ENCODE assay signal across 13 cellular contexts in the genomic region with DNA sequence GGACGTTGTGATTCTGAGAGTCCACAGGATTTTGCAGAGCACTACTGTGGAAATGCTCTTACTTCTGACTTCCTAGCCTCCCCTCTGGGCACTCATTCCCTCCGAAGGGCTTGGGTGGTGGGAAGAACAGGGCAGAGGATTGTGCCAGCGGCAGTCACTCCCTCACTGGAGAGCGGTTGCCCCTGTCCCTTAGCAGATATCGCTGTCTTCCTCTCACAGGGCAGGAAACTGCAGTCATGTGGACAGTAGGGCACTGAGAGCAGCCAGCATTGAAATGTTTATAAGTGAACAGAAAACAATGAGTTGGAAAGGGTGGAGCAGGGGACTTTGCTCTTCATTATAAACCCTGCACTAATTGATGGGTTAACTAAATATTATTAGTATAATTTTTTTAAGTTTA. TPM values are rescaled to one million over a fixed set of nuclear protein-coding genes. Genes with fewer than 3 reads are reported as not detected.
DNase-seq lines count a peak whose midpoint lies in the region; ATAC-seq and TF ChIP-seq lines count a peak whose summit lies in the region.
"Had no signal": no experiment of that assay in that cellular context is flagged by ENCODE, and none has a peak within 500 bp of the region (broad histone marks: within the 10 kb centered on the region; RNA-seq: fewer than 3 reads in every experiment).

No MANE protein-coding gene starts in this region.

- H3K4me1 ChIP-seq in liver (ENCODE audit: control insufficient read depth in 4 of 4, insufficient read depth in 4 of 4, low read length in 3 of 4) (no peaks in the 10 kb centered on the region), suprapubic skin (no peaks in the 10 kb centered on the region)

- no peaks in the 10 kb centered on the region for H3K9me3 ChIP-seq in liver (ENCODE audit: control insufficient read depth in 4 of 4, low read length in 3 of 4)
- H3K9me3 ChIP-seq in suprapubic skin, result no peaks in the 10 kb centered on the region

- no peak for TF ChIP-seq EP300 in suprapubic skin (IDR thresholded peaks at IDR 0.05)

- TF ChIP-seq CTCF in liver (IDR thresholded peaks at IDR 0.05; ENCODE audit: low read depth, low read length, missing input control) (no peak), suprapubic skin (IDR thresholded peaks at IDR 0.05) (no peak)

- no peak for TF ChIP-seq RAD21 in liver (IDR thresholded peaks at IDR 0.05)

- H3K27me3 ChIP-seq in liver (ENCODE audit: control insufficient read depth in 4 of 4, insufficient read depth in 4 of 4, low read length in 3 of 4) (no peaks in the 10 kb centered on the region), suprapubic skin (no peaks in the 10 kb centered on the region)

- H3K4me3 ChIP-seq in liver (ENCODE audit: low read depth in 1 of 3, low read length in 3 of 3) (peak overlapping the region; percentile 26 to 41 (median 39)), suprapubic skin (peak overlapping the region; percentile 22)
- H3K4me3 ChIP-seq: GM23248 had no signal

- H3K27ac ChIP-seq in liver (ENCODE audit: low read depth in 1 of 2, low read length in 2 of 2) (peak overlapping the region in 1 of 2 donors; percentile 7), suprapubic skin (no peak overlapping the region)
- H3K27ac ChIP-seq: 22Rv1, C4-2B, GM23248 had no signal

- H3K9ac ChIP-seq in liver (ENCODE audit: low read depth in 1 of 2, low read length in 2 of 2), result no peak overlapping the region
- H3K9ac ChIP-seq: GM23248 had no signal

- DNase-seq in NCI-H146 (lab: John Stamatoyannopoulos, UW) (peak; percentile 1), NCI-H146 treated with DMSO at 0.1 percent for 48 hours (lab: John Stamatoyannopoulos, UW; ENCODE audit: unreplicated experiment) (no peak), dermis microvascular lymphatic vessel endothelial cell (ENCODE audit: low read depth in 2 of 2) (peak; percentile 43 to 52), suprapubic skin (ENCODE audit: low spot score in 2 of 2) (no peak), KG1 (lab: John Stamatoyannopoulos, UW) (no peak)
- DNase-seq: activated B cell treated with CpG ODN at 0.5 μM for 24 hours, GM23248, NCI-H2171 treated with DMSO at 0.1 percent for 48 hours had no signal

- TF ChIP-seq POLR2A in suprapubic skin (IDR thresholded peaks at IDR 0.05), result no peak

- ATAC-seq in HG03139 (IDR thresholded peaks at IDR 0.05; ENCODE audit: unreplicated experiment), result no peak
- ATAC-seq in GM19467 (IDR thresholded peaks at IDR 0.05; ENCODE audit: unreplicated experiment), result no peak

- H3K36me3 ChIP-seq in liver (ENCODE audit: control insufficient read depth in 4 of 4, insufficient read depth in 3 of 4, low read depth in 1 of 4, low read length in 3 of 4) (no peaks in the 10 kb centered on the region), suprapubic skin (no peaks in the 10 kb centered on the region)

- WGBS in liver, result 36% methylated on average over 5 of the region's 5 CpGs
- 58% methylated on average over 5 of the region's 5 CpGs for WGBS in suprapubic skin

TF ChIP-seq in liver, 16 proteins besides CTCF, POLR2A, EP300 and RAD21:
- TF ChIP-seq, protein P1, sequence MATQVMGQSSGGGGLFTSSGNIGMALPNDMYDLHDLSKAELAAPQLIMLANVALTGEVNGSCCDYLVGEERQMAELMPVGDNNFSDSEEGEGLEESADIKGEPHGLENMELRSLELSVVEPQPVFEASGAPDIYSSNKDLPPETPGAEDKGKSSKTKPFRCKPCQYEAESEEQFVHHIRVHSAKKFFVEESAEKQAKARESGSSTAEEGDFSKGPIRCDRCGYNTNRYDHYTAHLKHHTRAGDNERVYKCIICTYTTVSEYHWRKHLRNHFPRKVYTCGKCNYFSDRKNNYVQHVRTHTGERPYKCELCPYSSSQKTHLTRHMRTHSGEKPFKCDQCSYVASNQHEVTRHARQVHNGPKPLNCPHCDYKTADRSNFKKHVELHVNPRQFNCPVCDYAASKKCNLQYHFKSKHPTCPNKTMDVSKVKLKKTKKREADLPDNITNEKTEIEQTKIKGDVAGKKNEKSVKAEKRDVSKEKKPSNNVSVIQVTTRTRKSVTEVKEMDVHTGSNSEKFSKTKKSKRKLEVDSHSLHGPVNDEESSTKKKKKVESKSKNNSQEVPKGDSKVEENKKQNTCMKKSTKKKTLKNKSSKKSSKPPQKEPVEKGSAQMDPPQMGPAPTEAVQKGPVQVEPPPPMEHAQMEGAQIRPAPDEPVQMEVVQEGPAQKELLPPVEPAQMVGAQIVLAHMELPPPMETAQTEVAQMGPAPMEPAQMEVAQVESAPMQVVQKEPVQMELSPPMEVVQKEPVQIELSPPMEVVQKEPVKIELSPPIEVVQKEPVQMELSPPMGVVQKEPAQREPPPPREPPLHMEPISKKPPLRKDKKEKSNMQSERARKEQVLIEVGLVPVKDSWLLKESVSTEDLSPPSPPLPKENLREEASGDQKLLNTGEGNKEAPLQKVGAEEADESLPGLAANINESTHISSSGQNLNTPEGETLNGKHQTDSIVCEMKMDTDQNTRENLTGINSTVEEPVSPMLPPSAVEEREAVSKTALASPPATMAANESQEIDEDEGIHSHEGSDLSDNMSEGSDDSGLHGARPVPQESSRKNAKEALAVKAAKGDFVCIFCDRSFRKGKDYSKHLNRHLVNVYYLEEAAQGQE (IDR thresholded peaks at IDR 0.05), result no peak
- TF ChIP-seq FOXA1 (IDR thresholded peaks at IDR 0.05) (no peak), TAF1 (conservative IDR thresholded peaks at IDR 0.05) (peak; percentile 29), EGR1 (IDR thresholded peaks at IDR 0.05; ENCODE audit: low read depth in 2 of 2) (no peak)
- TF ChIP-seq, protein P2, sequence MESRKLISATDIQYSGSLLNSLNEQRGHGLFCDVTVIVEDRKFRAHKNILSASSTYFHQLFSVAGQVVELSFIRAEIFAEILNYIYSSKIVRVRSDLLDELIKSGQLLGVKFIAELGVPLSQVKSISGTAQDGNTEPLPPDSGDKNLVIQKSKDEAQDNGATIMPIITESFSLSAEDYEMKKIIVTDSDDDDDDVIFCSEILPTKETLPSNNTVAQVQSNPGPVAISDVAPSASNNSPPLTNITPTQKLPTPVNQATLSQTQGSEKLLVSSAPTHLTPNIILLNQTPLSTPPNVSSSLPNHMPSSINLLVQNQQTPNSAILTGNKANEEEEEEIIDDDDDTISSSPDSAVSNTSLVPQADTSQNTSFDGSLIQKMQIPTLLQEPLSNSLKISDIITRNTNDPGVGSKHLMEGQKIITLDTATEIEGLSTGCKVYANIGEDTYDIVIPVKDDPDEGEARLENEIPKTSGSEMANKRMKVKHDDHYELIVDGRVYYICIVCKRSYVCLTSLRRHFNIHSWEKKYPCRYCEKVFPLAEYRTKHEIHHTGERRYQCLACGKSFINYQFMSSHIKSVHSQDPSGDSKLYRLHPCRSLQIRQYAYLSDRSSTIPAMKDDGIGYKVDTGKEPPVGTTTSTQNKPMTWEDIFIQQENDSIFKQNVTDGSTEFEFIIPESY (IDR thresholded peaks at IDR 0.05), result no peak

RNA-seq across cellular contexts. Expression of a gene that starts 24.7 kb away (rescaled TPM):
- total RNA-seq in dermis microvascular lymphatic vessel endothelial cell (44.8 and 53.0 TPM in 2 replicates), liver (10 to 100 TPM; 13.1 to 41.7 TPM), suprapubic skin (100 to 1,000 TPM in 1 of 4 donors, 10 to 100 TPM in 3; 18.3 to 100 (median 66.6) TPM)
- 10 to 100 TPM in 1 of 2 donors, 1 to 10 TPM in 1; 7.3 to 15.2 TPM for polyA plus RNA-seq in liver
- total RNA-seq: activated B cell treated with CpG ODN at 0.5 μM for 24 hours had no signal

Comparison
In these comparisons a context has a peak if more than half of its experiments do, and no peak if none do; other contexts are left out.
1. DNase-seq: peak in NCI-H146 (single experiment) and dermis microvascular lymphatic vessel endothelial cell (2 of 2); none in NCI-H146 treated with DMSO at 0.1 percent for 48 hours (single experiment), suprapubic skin (0 of 2) and KG1 (single experiment).